In the genomic region with DNA sequence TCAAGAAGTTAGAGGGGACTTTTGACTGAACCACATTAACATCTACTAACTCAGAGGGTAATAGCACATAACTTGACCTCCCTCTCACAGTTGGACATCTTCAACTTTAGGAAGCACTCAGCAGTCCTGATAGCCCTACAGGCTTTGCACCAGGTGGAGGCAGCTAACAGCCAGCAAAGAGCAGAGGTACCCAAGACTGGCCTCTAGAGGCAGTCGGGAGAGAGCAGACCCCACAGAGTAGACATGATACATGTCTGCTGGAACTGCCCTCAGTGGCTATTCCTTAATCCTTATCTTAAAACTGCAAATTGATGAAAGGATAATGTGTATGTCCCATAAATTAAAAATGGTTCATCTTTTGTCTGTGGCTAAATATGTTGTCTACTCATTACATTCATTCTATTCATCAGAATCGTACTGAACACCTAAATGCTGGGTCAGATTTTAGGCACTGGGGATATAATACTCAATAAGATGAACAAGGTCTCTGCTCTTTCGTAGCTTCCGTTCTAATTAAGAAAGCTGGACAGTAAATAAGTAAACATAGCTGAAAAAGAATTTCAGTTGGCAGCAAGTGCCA, we compare ENCODE assay signal across 8 cellular contexts. TPM values are rescaled to one million over a fixed set of nuclear protein-coding genes. Genes with fewer than 3 reads are reported as not detected.
DNase-seq lines count a peak whose midpoint lies in the region; ATAC-seq and TF ChIP-seq lines count a peak whose summit lies in the region.

No MANE protein-coding gene starts in this region.

- TF ChIP-seq RAD21 in IMR-90 (IDR thresholded peaks at IDR 0.05; ENCODE audit: low read length), result peak; percentile 49

- no peak overlapping the region for H3K56ac ChIP-seq in IMR-90 (ENCODE audit: extremely low read depth, insufficient read depth, low read length)

- H3K27ac ChIP-seq in IMR-90 (ENCODE audit: insufficient read depth, low read length) (no peak overlapping the region), thyroid gland (no peak overlapping the region)

- H3K36me3 Mint-ChIP-seq in WTC11, result peaks cover 4% of the 10 kb centered on the region

- POLR2A ChIA-PET in IMR-90 (lab: Charles Lee; ENCODE audit: unreplicated experiment), result no interaction called here
- POLR2A ChIA-PET in WTC11 (lab: Charles Lee), result interaction anchor here (0.6 kb wide), 1 partner anchor 10 kb away, joined by 7 read pairs; no protein-coding TSS in a partner anchor

- H3K4me1 ChIP-seq in IMR-90 (ENCODE audit: control insufficient read depth, insufficient read depth, low read length) (peaks cover 17% of the 10 kb centered on the region), thyroid gland (peaks cover 20 to 27% of the 10 kb centered on the region in 2 donors)

- H3K23ac ChIP-seq in IMR-90 (ENCODE audit: low read depth, low read length), result no peak overlapping the region

- no peak overlapping the region for H2BK120ac ChIP-seq in IMR-90 (ENCODE audit: low read depth, low read length)

- H3K18ac ChIP-seq in IMR-90 (ENCODE audit: low read depth, low read length), result no peak overlapping the region

- TF ChIP-seq POLR2A in IMR-90 (IDR thresholded peaks at IDR 0.05; ENCODE audit: low read depth, low read length), result no peak
- TF ChIP-seq POLR2A in thyroid gland (IDR thresholded peaks at IDR 0.05), result no peak

- dilution Hi-C loops in IMR-90 (cut with HindIII; ENCODE audit: low sequenced_read_pairs, unreplicated experiment), result no loop called here

- TF ChIP-seq CTCF in IMR-90 (conservative IDR thresholded peaks at IDR 0.05; ENCODE audit: low read depth, low read length) (peak; percentile 45), WTC11 (IDR thresholded peaks at IDR 0.05) (no peak; the same call in 1 of the 2 replicates), thyroid gland (IDR thresholded peaks at IDR 0.05) (no peak)

- no peak overlapping the region for H2AK5ac ChIP-seq in IMR-90 (ENCODE audit: low read depth, low read length)

- peak overlapping the region; percentile 24; the same call in 1 of the 2 replicates for H3K27ac Mint-ChIP-seq in WTC11

- intact Hi-C loops in IMR-90 (cut with micrococcal nuclease) (no loop called here), left cardiac atrium (cut with DNase I) (no loop called here), thyroid gland (cut with DNase I) (no loop called here)

- no peaks in the 10 kb centered on the region for H3K27me3 Mint-ChIP-seq in WTC11 (ENCODE audit: low read depth)

- in situ Hi-C loops in IMR-90 (cut with MboI; ENCODE audit: low sequenced_read_pairs), result no loop called here

- H4K91ac ChIP-seq in IMR-90 (ENCODE audit: insufficient read depth, low read depth, low read length), result no peak overlapping the region

- peaks cover 36% of the 10 kb centered on the region for H3K4me1 Mint-ChIP-seq in WTC11

- no TSS peak for BruUV-seq in IMR-90 (replicated peaks; lab: Mats Ljungman, UMichigan)

- no peak overlapping the region for H3K4me2 ChIP-seq in IMR-90 (ENCODE audit: low read depth, low read length)

- peaks cover 20% of the 10 kb centered on the region for H3K36me3 ChIP-seq in IMR-90 (ENCODE audit: control insufficient read depth, insufficient read depth, low read length)
- H3K36me3 ChIP-seq in thyroid gland, result peaks cover 0 to 11% of the 10 kb centered on the region in 2 donors

- H2BK15ac ChIP-seq in IMR-90 (ENCODE audit: low read depth, low read length), result no peak overlapping the region

- DNase-seq in D341Med (ENCODE audit: low spot score) (peak; percentile 70), IMR-90 (no peak), WTC11 (ENCODE audit: low spot score) (peak; percentile 54), left cardiac atrium (no peak), GM03348 (ENCODE audit: low spot score) (no peak), thyroid gland (no peak)
- DNase-seq in stimulated activated naive CD8-positive, alpha-beta T cell treated with anti-CD3 and anti-CD28 coated beads, Interleukin-15, Interleukin-2, amounts not matched to agents 100 U/mL and 50 U/mL, for 24 hours, result peak; percentile 39

- no peaks in the 10 kb centered on the region for H3K9me3 Mint-ChIP-seq in WTC11

- H3K4me3 ChIP-seq in IMR-90 (ENCODE audit: insufficient read depth, low read depth, low read length) (no peak overlapping the region), thyroid gland (replicated peaks in 1 of 3) (no peak overlapping the region)

- no CpG with 5 or more reads among the region's 4 CpGs for WGBS in IMR-90 (ENCODE audit: extremely low coverage in 2 of 2, insufficient read length in 1 of 2), 2 experiments
- 82 to 88% methylated on average over 4 of the region's 4 CpGs for WGBS in thyroid gland, 2 donors

- H2BK5ac ChIP-seq in IMR-90 (ENCODE audit: low read depth, low read length, poor library complexity, severe bottlenecking), result no peak overlapping the region

- H3K9me3 ChIP-seq in IMR-90 (ENCODE audit: control insufficient read depth, insufficient read depth, low read length) (no peaks in the 10 kb centered on the region), thyroid gland (no peaks in the 10 kb centered on the region)

- H3K27me3 ChIP-seq in IMR-90 (ENCODE audit: control insufficient read depth, insufficient read depth, low read length) (no peaks in the 10 kb centered on the region), thyroid gland (no peaks in the 10 kb centered on the region)

- H2AFZ ChIP-seq in IMR-90 (replicated peaks; ENCODE audit: low read length, poor library complexity), result no peak overlapping the region

- H3K4ac ChIP-seq in IMR-90 (ENCODE audit: low read depth, low read length), result no peak overlapping the region

- no peak overlapping the region for H2AK9ac ChIP-seq in IMR-90 (replicated peaks; ENCODE audit: low read depth, low read length, poor library complexity)

- ATAC-seq in GM19452 (IDR thresholded peaks at IDR 0.05; ENCODE audit: unreplicated experiment), result peak; percentile 50
- ATAC-seq in IMR-90 (ENCODE audit: low read depth), result peak; percentile 49; the same call in 1 of the 2 replicates
- ATAC-seq in WTC11, result peak; percentile 99
- peak; percentile 41 to 45 for ATAC-seq in left cardiac atrium
- peak; percentile 80 for ATAC-seq in stimulated activated naive CD8-positive, alpha-beta T cell treated with anti-CD3 and anti-CD28 coated beads, Interleukin-15, Interleukin-2, amounts not matched to agents 100 U/mL and 50 U/mL, for 24 hours

- no peak overlapping the region for H3K14ac ChIP-seq in IMR-90 (replicated peaks; ENCODE audit: low read depth, low read length)

- no peak overlapping the region for H3K4me3 Mint-ChIP-seq in WTC11

- peaks cover 20% of the 10 kb centered on the region for H3K9me1 ChIP-seq in IMR-90 (ENCODE audit: insufficient read depth, low read length)

- H4K8ac ChIP-seq in IMR-90 (ENCODE audit: low read depth in 2 of 2, low read length in 2 of 2), result no peak overlapping the region

- H2BK20ac ChIP-seq in IMR-90 (ENCODE audit: low read depth, low read length), result no peak overlapping the region

- peaks cover 47% of the 10 kb centered on the region for H4K20me1 ChIP-seq in IMR-90 (ENCODE audit: insufficient read depth, low read length)

- H3K79me1 ChIP-seq in IMR-90 (ENCODE audit: low read depth in 1 of 2, low read length in 2 of 2), result peaks cover 40 to 78% of the 10 kb centered on the region in 2 experiments

- no peak overlapping the region for H3K9ac ChIP-seq in IMR-90 (ENCODE audit: low read depth, low read length)

- CTCF ChIA-PET in IMR-90 (lab: Yijun Ruan, JAX) (interaction anchor here (0.7 kb wide), 1 partner anchor 35 kb away, joined by 3 read pairs; no protein-coding TSS in a partner anchor), WTC11 (lab: Charles Lee) (interaction anchor here (0.6 to 1.5 kb wide), 12 partner anchors 12 to 128 kb away, joined by 3 to 12 read pairs (median 4); no protein-coding TSS in a partner anchor)

- H4K5ac ChIP-seq in IMR-90 (ENCODE audit: low read depth, low read length), result no peak overlapping the region

TF ChIP-seq in IMR-90, 13 proteins besides CTCF, POLR2A, EP300 and RAD21 (continues in another document):
- TF ChIP-seq CEBPB (IDR thresholded peaks at IDR 0.05; ENCODE audit: low read depth, low read length) (no peak), CHD1 (IDR thresholded peaks at IDR 0.05; ENCODE audit: low read depth, low read length) (no peak), RFX5 (IDR thresholded peaks at IDR 0.05; ENCODE audit: low read depth, low read length) (no peak), BHLHE40 (IDR thresholded peaks at IDR 0.05; ENCODE audit: low read depth, low read length) (no peak), NFE2L2 (IDR thresholded peaks at IDR 0.05; ENCODE audit: low read depth, low read length) (no peak), SMC3 (IDR thresholded peaks at IDR 0.05; ENCODE audit: low read depth, low read length) (no peak)
- TF ChIP-seq, protein P1, sequence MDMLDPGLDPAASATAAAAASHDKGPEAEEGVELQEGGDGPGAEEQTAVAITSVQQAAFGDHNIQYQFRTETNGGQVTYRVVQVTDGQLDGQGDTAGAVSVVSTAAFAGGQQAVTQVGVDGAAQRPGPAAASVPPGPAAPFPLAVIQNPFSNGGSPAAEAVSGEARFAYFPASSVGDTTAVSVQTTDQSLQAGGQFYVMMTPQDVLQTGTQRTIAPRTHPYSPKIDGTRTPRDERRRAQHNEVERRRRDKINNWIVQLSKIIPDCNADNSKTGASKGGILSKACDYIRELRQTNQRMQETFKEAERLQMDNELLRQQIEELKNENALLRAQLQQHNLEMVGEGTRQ (IDR thresholded peaks at IDR 0.05; ENCODE audit: low read depth, low read length), result no peak

TF ChIP-seq in WTC11, 78 proteins besides CTCF, POLR2A, EP300 and RAD21:
- TF ChIP-seq SMAD4 (CRISPR knock-in tag; IDR thresholded peaks at IDR 0.05), result no peak
- TF ChIP-seq, protein P2, sequence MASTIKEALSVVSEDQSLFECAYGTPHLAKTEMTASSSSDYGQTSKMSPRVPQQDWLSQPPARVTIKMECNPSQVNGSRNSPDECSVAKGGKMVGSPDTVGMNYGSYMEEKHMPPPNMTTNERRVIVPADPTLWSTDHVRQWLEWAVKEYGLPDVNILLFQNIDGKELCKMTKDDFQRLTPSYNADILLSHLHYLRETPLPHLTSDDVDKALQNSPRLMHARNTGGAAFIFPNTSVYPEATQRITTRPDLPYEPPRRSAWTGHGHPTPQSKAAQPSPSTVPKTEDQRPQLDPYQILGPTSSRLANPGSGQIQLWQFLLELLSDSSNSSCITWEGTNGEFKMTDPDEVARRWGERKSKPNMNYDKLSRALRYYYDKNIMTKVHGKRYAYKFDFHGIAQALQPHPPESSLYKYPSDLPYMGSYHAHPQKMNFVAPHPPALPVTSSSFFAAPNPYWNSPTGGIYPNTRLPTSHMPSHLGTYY (CRISPR knock-in tag; IDR thresholded peaks at IDR 0.05), result 0 out of 2 replicates have a peak, but pooled peaks have one; percentile 24
TF ChIP-seq in WTC11: peak in this region for 1.

RNA-seq across cellular contexts. Expression of a gene that starts 49.8 kb away (rescaled TPM):
- 71.7 and 95.3 TPM in 2 replicates for total RNA-seq in IMR-90 (2012; rRNA removed)
- 31.3 and 38.2 TPM in 2 replicates for polyA plus RNA-seq in IMR-90 (2012; rRNA removed)
- polyA plus RNA-seq in IMR-90 (2012; cell fraction: cytosol; rRNA removed), result 5.8 and 13.0 TPM in 2 replicates
- polyA plus RNA-seq in IMR-90 (2012; cell fraction: nucleus; rRNA removed; ENCODE audit: low replicate concordance), result 6.4 and 42.5 TPM in 2 replicates
- 35.6 to 38.9 TPM (median 36.9 TPM) in 3 replicates for total RNA-seq in WTC11 (2021)
- total RNA-seq in left cardiac atrium, result 10 to 100 TPM; 85.5 to 87.8 TPM
- total RNA-seq in thyroid gland, result 10 to 100 TPM; 70.8 to 97.6 (median 87.4) TPM

Comparison
In these comparisons a context has a peak if more than half of its experiments do, and no peak if none do; other contexts are left out.
1. DNase-seq: peak in D341Med (single experiment), WTC11 (single experiment) and stimulated activated naive CD8-positive, alpha-beta T cell treated with anti-CD3 and anti-CD28 coated beads, Interleukin-15, Interleukin-2, amounts not matched to agents 100 U/mL and 50 U/mL, for 24 hours (single experiment); none in IMR-90 (single experiment), left cardiac atrium (single experiment), GM03348 (single experiment) and thyroid gland (0 of 2).
2. ATAC-seq: peak in every context shown above with its lines; median percentile 99 in WTC11; 80 in stimulated activated naive CD8-positive, alpha-beta T cell treated with anti-CD3 and anti-CD28 coated beads, Interleukin-15, Interleukin-2, amounts not matched to agents 100 U/mL and 50 U/mL, for 24 hours; 50 in GM19452; 49 in IMR-90; 43 in left cardiac atrium.